In genomic region chr21:14120091-14120734, GRCh38 we compare ENCODE assay signal across 8 cellular contexts.
DNase-seq lines count a peak whose midpoint lies in the region; ATAC-seq and TF ChIP-seq lines count a peak whose summit lies in the region.

No MANE protein-coding gene starts in this region.

- H2AK5ac ChIP-seq in mesendoderm (ENCODE audit: low read length) = no peak overlapping the region

- TF ChIP-seq CTCF in C4-2B (conservative IDR thresholded peaks at IDR 0.05) = peak; percentile 84

- H2BK5ac ChIP-seq in mesendoderm (ENCODE audit: low read length) = no peak overlapping the region

- no peaks in the 10 kb centered on the region for H3K79me1 ChIP-seq in mesendoderm (ENCODE audit: low read length)

- H3K4me3 ChIP-seq in mesendoderm (ENCODE audit: low read length) = no peak overlapping the region

- H4K5ac ChIP-seq in mesendoderm (ENCODE audit: low read length) = no peak overlapping the region

- no peak overlapping the region for H3K9ac ChIP-seq in mesendoderm (ENCODE audit: low read length)

- WGBS in mesendoderm (ENCODE audit: extremely low coverage, insufficient coverage, low lambda C conversion rate) = no CpG with 5 or more reads among the region's 4 CpGs

- H3K4ac ChIP-seq in mesendoderm (ENCODE audit: low read depth, low read length) = no peak overlapping the region

- no peak overlapping the region for H3K4me2 ChIP-seq in mesendoderm (ENCODE audit: low read length)

- H3K4me1 ChIP-seq in mesendoderm (ENCODE audit: control insufficient read depth, low read depth, low read length) = no peaks in the 10 kb centered on the region

- H3K27ac ChIP-seq in C4-2B = no peak overlapping the region
- H3K27ac ChIP-seq in mesendoderm (ENCODE audit: low read depth, low read length) = no peak overlapping the region

- no peaks in the 10 kb centered on the region for H3K27me3 ChIP-seq in mesendoderm (ENCODE audit: insufficient read depth, low read length, poor library complexity)

- ATAC-seq in GM18508 (IDR thresholded peaks at IDR 0.05; ENCODE audit: insufficient read depth, unreplicated experiment) = peak; percentile 36
- peak; percentile 39 for ATAC-seq in HG03060 (IDR thresholded peaks at IDR 0.05; ENCODE audit: low read depth, unreplicated experiment)

- no peak overlapping the region for H3K56ac ChIP-seq in mesendoderm (ENCODE audit: low read length)

- H4K8ac ChIP-seq in mesendoderm (ENCODE audit: low read depth, low read length) = no peak overlapping the region

- H3K18ac ChIP-seq in mesendoderm (ENCODE audit: low read length) = no peak overlapping the region

- H2BK15ac ChIP-seq in mesendoderm (replicated peaks; ENCODE audit: low read depth) = no peak overlapping the region

- H3K36me3 ChIP-seq in mesendoderm (ENCODE audit: control insufficient read depth, insufficient read depth, low read length) = no peaks in the 10 kb centered on the region

- H3K79me2 ChIP-seq in mesendoderm (ENCODE audit: control insufficient read depth, insufficient read depth, low read length) = no peaks in the 10 kb centered on the region

- no peak overlapping the region for H2BK120ac ChIP-seq in mesendoderm (ENCODE audit: low read depth, low read length)

- no peak overlapping the region for H3K23ac ChIP-seq in mesendoderm (ENCODE audit: low read length)

- DNase-seq in NOMO-1 treated with DMSO at 0.1 percent for 48 hours (lab: John Stamatoyannopoulos, UW; ENCODE audit: unreplicated experiment) (peak; percentile 46), astrocyte of the hippocampus (ENCODE audit: low read depth, low spot score) (peak; percentile 3), mesendoderm (peak; percentile 56), T1000 (lab: John Stamatoyannopoulos, UW) (no peak), amniotic stem cell (lab: John Stamatoyannopoulos, UW) (no peak)

Comparison
In these comparisons a context has a peak if more than half of its experiments do, and no peak if none do; other contexts are left out.
1. DNase-seq: peak in NOMO-1 treated with DMSO at 0.1 percent for 48 hours (single experiment), astrocyte of the hippocampus (single experiment) and mesendoderm (single experiment); none in T1000 (single experiment) and amniotic stem cell (single experiment).